ENCODE assay signal across 16 cellular contexts in the genomic region with DNA sequence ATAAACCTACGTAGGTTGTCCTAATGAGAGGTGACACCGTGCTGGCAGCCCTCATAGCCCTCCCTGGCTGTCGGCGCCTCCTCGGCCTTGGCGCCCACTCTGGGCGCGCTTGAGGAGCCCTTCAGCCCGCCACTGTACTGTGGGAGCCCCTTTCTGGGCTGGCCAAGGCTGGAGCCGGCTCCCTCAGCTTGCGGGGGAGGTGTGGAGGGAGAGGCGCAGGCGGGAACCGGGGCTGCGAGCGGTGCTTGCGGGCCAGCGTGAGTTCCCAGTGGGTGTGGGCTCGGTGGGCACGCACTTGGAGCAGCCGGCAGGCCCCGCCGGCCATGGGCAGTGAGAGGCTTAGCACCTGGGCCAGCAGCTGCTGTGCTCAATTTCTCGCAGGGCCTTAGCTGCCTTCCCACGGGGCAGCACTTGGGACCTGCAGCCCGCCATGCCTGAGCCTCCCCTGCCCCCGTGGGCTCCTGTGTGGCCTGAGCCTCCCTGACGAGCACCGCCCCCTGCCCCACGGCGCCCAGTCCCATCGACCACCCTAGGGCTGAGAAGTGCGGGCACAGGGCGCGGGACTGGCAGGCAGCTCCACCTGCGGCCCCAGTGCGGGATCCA. TPM values are rescaled to one million over a fixed set of nuclear protein-coding genes. Genes with fewer than 3 reads are reported as not detected.
DNase-seq lines count a peak whose midpoint lies in the region; ATAC-seq, FAIRE-seq and TF ChIP-seq lines count a peak whose summit lies in the region.
"Had no signal": no experiment of that assay in that cellular context is flagged by ENCODE, and none has a peak within 500 bp of the region (broad histone marks: within the 10 kb centered on the region; RNA-seq: fewer than 3 reads in every experiment).

No MANE protein-coding gene starts in this region.

- peak overlapping the region; percentile 2 to 87 (median 75) for H3K4me3 ChIP-seq in breast epithelium
- no peak overlapping the region for H3K4me3 ChIP-seq in kidney (ENCODE audit: low read length in 2 of 2)

- no peaks in the 10 kb centered on the region for H3K4me1 ChIP-seq in breast epithelium
- H3K4me1 ChIP-seq in kidney (ENCODE audit: control insufficient read depth in 1 of 2, insufficient read depth in 1 of 2, low read depth in 1 of 2, low read length in 2 of 2): peaks cover 0 to 2% of the 10 kb centered on the region in 2 donors

- H3K9me3 Mint-ChIP-seq in MCF 10A (ENCODE audit: unreplicated experiment) (no peaks in the 10 kb centered on the region), activated B cell treated with CpG ODN at 0.5 μM for 24 hours (no peaks in the 10 kb centered on the region)
- H3K9me3 Mint-ChIP-seq in stimulated activated naive B cell treated with anti-CD40 and anti-IgM and Interleukin-4, amounts not matched to agents 10 μg/mL and 1 μg/mL and 100 μg/mL, for 72 hours: no peaks in the 10 kb centered on the region

- no peaks in the 10 kb centered on the region for H3K36me3 Mint-ChIP-seq in MCF 10A (ENCODE audit: insufficient read depth, unreplicated experiment)
- H3K36me3 Mint-ChIP-seq in activated B cell treated with CpG ODN at 0.5 μM for 24 hours (ENCODE audit: low read depth): peaks cover 39% of the 10 kb centered on the region
- peaks cover 26 to 43% of the 10 kb centered on the region in 2 donors for H3K36me3 Mint-ChIP-seq in stimulated activated naive B cell treated with anti-CD40 and anti-IgM and Interleukin-4, amounts not matched to agents 10 μg/mL and 1 μg/mL and 100 μg/mL, for 72 hours

- H3K9me3 ChIP-seq in breast epithelium (no peaks in the 10 kb centered on the region), kidney (ENCODE audit: control insufficient read depth in 1 of 2, low read length in 2 of 2) (no peaks in the 10 kb centered on the region)

- FAIRE-seq in kidney (lab: Jason Lieb, UNC): no peak
- FAIRE-seq: TTC549 had no signal

- no peaks in the 10 kb centered on the region for H3K27me3 ChIP-seq in breast epithelium

- DNase-seq in breast epithelium (ENCODE audit: low spot score in 2 of 2) (no peak), MCF 10A (ENCODE audit: unreplicated experiment) (no peak), activated B cell treated with CpG ODN at 0.5 μM for 24 hours (no peak), kidney (peak; percentile 76), NCI-H1417 treated with DMSO at 0.1 percent for 48 hours (lab: John Stamatoyannopoulos, UW) (no peak), COR-L47 (lab: John Stamatoyannopoulos, UW) (no peak)
- no peak for DNase-seq in stimulated activated naive B cell treated with anti-CD40 and anti-IgM and Interleukin-4, amounts not matched to agents 10 μg/mL and 1 μg/mL and 100 μg/mL, for 72 hours
- DNase-seq: mesendoderm; NCI-H2029; NCI-H82; SIG-M5; stimulated activated CD4-positive, alpha-beta T cell treated with anti-CD3 and anti-CD28 coated beads, Interleukin-12 subunit alpha, Interleukin-12 subunit beta, amount 100 ng/mL, for 4 hours had no signal

- no TSS peak for BruUV-seq in MCF 10A (replicated peaks; lab: Mats Ljungman, UMichigan)

- intact Hi-C loops in breast epithelium (cut with DNase I; ENCODE audit: low total_unique reads) (no loop called here), MCF 10A (cut with micrococcal nuclease) (loop anchor here (5.0 kb wide), 1 partner anchor 40 kb away; the partner anchor contains the start of gene AMZ2), activated B cell treated with CpG ODN at 0.5 μM for 24 hours (cut with micrococcal nuclease) (loop anchor here (10.0 kb wide), 1 partner anchor 393 kb away; no protein-coding TSS in a partner anchor), kidney (cut with DNase I) (no loop called here)

- H3K27ac ChIP-seq in breast epithelium (peak overlapping the region; percentile 21 to 56), kidney (ENCODE audit: low read depth in 2 of 2, low read length in 2 of 2) (no peak overlapping the region)
- H3K27ac ChIP-seq: HL-60 had no signal

- ATAC-seq in activated B cell treated with CpG ODN at 0.5 μM for 24 hours (ENCODE audit: low read depth) (no peak), HG03460 (IDR thresholded peaks at IDR 0.05; ENCODE audit: unreplicated experiment) (no peak)
- no peak for ATAC-seq in stimulated activated naive B cell treated with anti-CD40 and anti-IgM and Interleukin-4, amounts not matched to agents 10 μg/mL and 1 μg/mL and 100 μg/mL, for 72 hours (replicated peaks)
- ATAC-seq: HCT116 had no signal

- CTCF ChIA-PET in MCF 10A (lab: Yijun Ruan, JAX) (no interaction called here), activated B cell treated with CpG ODN at 0.5 μM for 24 hours (lab: Charles Lee) (no interaction called here)

- no peak for TF ChIP-seq POLR2A in breast epithelium (IDR thresholded peaks at IDR 0.05)

- H3K36me3 ChIP-seq in breast epithelium: no peaks in the 10 kb centered on the region
- no peaks in the 10 kb centered on the region for H3K36me3 ChIP-seq in kidney (ENCODE audit: control insufficient read depth in 1 of 2, insufficient read depth in 2 of 2, low read length in 2 of 2)

- no peak overlapping the region for H3K27ac Mint-ChIP-seq in MCF 10A (ENCODE audit: low read depth, unreplicated experiment)
- H3K27ac Mint-ChIP-seq in activated B cell treated with CpG ODN at 0.5 μM for 24 hours: no peak overlapping the region
- H3K27ac Mint-ChIP-seq in stimulated activated naive B cell treated with anti-CD40 and anti-IgM and Interleukin-4, amounts not matched to agents 10 μg/mL and 1 μg/mL and 100 μg/mL, for 72 hours: peak overlapping the region; percentile 67

- H3K4me3 Mint-ChIP-seq in MCF 10A (ENCODE audit: unreplicated experiment) (no peak overlapping the region), activated B cell treated with CpG ODN at 0.5 μM for 24 hours (peak overlapping the region; percentile 41)
- H3K4me3 Mint-ChIP-seq in stimulated activated naive B cell treated with anti-CD40 and anti-IgM and Interleukin-4, amounts not matched to agents 10 μg/mL and 1 μg/mL and 100 μg/mL, for 72 hours: peak overlapping the region; percentile 72

- H3K4me1 Mint-ChIP-seq in MCF 10A (ENCODE audit: insufficient read depth, unreplicated experiment) (peaks cover 11% of the 10 kb centered on the region), activated B cell treated with CpG ODN at 0.5 μM for 24 hours (peaks cover 44% of the 10 kb centered on the region)
- peaks cover 21 to 45% of the 10 kb centered on the region in 2 donors for H3K4me1 Mint-ChIP-seq in stimulated activated naive B cell treated with anti-CD40 and anti-IgM and Interleukin-4, amounts not matched to agents 10 μg/mL and 1 μg/mL and 100 μg/mL, for 72 hours

- POLR2A ChIA-PET in MCF 10A (lab: Yijun Ruan, JAX): interaction anchor here (0.9 to 3.4 kb wide), 2 partner anchors 40 kb away, joined by 3 to 23 read pairs; partner anchors contain the start of gene AMZ2
- POLR2A ChIA-PET in activated B cell treated with CpG ODN at 0.5 μM for 24 hours (lab: Charles Lee): interaction anchor here (1.1 to 8.5 kb wide), 4 partner anchors 24 to 84 kb away, joined by 3 to 145 read pairs (median 111); partner anchors contain the start of genes AMZ2 and ARSG

- H3K9ac ChIP-seq in kidney (ENCODE audit: low read length in 2 of 2): no peak overlapping the region

- no peak for TF ChIP-seq CTCF in breast epithelium (IDR thresholded peaks at IDR 0.05)
- no peak for TF ChIP-seq CTCF in MCF 10A (IDR thresholded peaks at IDR 0.05; ENCODE audit: unreplicated experiment)
- no peak for TF ChIP-seq CTCF in activated B cell treated with CpG ODN at 0.5 μM for 24 hours (IDR thresholded peaks at IDR 0.05)
- TF ChIP-seq CTCF in kidney (IDR thresholded peaks at IDR 0.05; ENCODE audit: borderline replicate concordance, extremely low read depth, insufficient read depth): no peak

- H3K27me3 Mint-ChIP-seq in MCF 10A (ENCODE audit: insufficient read depth, unreplicated experiment) (no peaks in the 10 kb centered on the region), activated B cell treated with CpG ODN at 0.5 μM for 24 hours (no peaks in the 10 kb centered on the region)
- no peaks in the 10 kb centered on the region for H3K27me3 Mint-ChIP-seq in stimulated activated naive B cell treated with anti-CD40 and anti-IgM and Interleukin-4, amounts not matched to agents 10 μg/mL and 1 μg/mL and 100 μg/mL, for 72 hours

RNA-seq across cellular contexts. Expression of gene AMZ2, which starts 40.1 kb away (rescaled TPM):
- 10 to 100 TPM; 36.7 to 94.9 (median 48.3) TPM for total RNA-seq in breast epithelium
- total RNA-seq in MCF 10A (2022): 127 and 147 TPM in 2 replicates
- total RNA-seq in activated B cell treated with CpG ODN at 0.5 μM for 24 hours: 42.1 and 55.4 TPM in 2 replicates
- total RNA-seq in kidney: 48.6 TPM
- polyA plus RNA-seq in kidney (ENCODE audit: insufficient read depth, low read depth, low replicate concordance): 90.9 TPM

Comparison
In these comparisons a context has a peak if more than half of its experiments do, and no peak if none do; other contexts are left out.
1. intact Hi-C loops: an anchor here in MCF 10A (5.0 kb wide) and activated B cell treated with CpG ODN at 0.5 μM for 24 hours (10.0 kb wide); none called in breast epithelium and kidney.
2. H3K27ac ChIP-seq: peak in breast epithelium (2 of 2); none in kidney (0 of 2).
3. H3K4me3 ChIP-seq: peak in breast epithelium (3 of 3); none in kidney (0 of 2).